Comparison of ENCODE assay signal across 25 cellular contexts in genomic region chr7:39295791-39296190, GRCh38.
"Had no signal": no experiment of that assay in that cellular context is flagged by ENCODE, and none has a peak within 500 bp of the region (broad histone marks: within the 10 kb centered on the region; RNA-seq: fewer than 3 reads in every experiment).

No MANE protein-coding gene starts in this region.

- FAIRE-seq: urothelium cell line had no signal

- H3K27ac ChIP-seq: stomach, suprapubic skin, testis, thoracic aorta, thyroid gland, tibial artery, tibial nerve, transverse colon, upper lobe of left lung, upper lobe of right lung, uterus, vagina had no signal

- H3K4me3 ChIP-seq: stomach, suprapubic skin, testis, thoracic aorta, thyroid gland, tibial artery, tibial nerve, transverse colon, upper lobe of left lung, upper lobe of right lung, uterus, vagina had no signal

- DNase-seq: stimulated activated CD4-positive, alpha-beta T cell treated with anti-CD3 and anti-CD28 coated beads, Interleukin-2, amount 100 ng/mL, for 48 hours; stimulated activated CD4-positive, alpha-beta T cell treated with anti-CD3 and anti-CD28 coated beads, Interleukin-4, amount 100 ng/mL, for 1 hour; stimulated activated CD4-positive, alpha-beta T cell treated with anti-CD3 and anti-CD28 coated beads, Interleukin-4, amount 100 ng/mL, for 24 hours; stimulated activated CD4-positive, alpha-beta T cell treated with anti-CD3 and anti-CD28 coated beads, Interleukin-4, amount 100 ng/mL, for 4 hours; stimulated activated CD8-positive, alpha-beta memory T cell treated with anti-CD3 and anti-CD28 coated beads, Interleukin-4, amount 100 ng/mL, for 48 hours; stimulated activated naive B cell treated with anti-CD40 and anti-IgM and Interleukin-4, amounts not matched to agents 10 μg/mL and 1 μg/mL and 100 μg/mL, for 72 hours; stimulated activated naive CD4-positive, alpha-beta T cell; stimulated activated naive CD4-positive, alpha-beta T cell treated with Interleukin-2 at 50 U/mL for 16 hours; stimulated activated naive CD8-positive, alpha-beta T cell treated with anti-CD3 and anti-CD28 coated beads, Interleukin-15, amount 100 ng/mL, for 72 hours; stimulated activated naive CD8-positive, alpha-beta T cell treated with anti-CD3 and anti-CD28 coated beads, Interleukin-15, Interleukin-2, amounts not matched to agents 100 U/mL and 50 U/mL, for 24 hours; stomach; substantia nigra; testis; thyroid gland; tibial artery; transverse colon; trophoblast cell; upper lobe of left lung; upper lobe of right lung; uterus had no signal

- H3K27me3 ChIP-seq: stomach, suprapubic skin, testis, thyroid gland, tibial artery, tibial nerve, transverse colon, upper lobe of left lung, upper lobe of right lung, uterus, vagina had no signal

- H3K36me3 ChIP-seq: stomach, suprapubic skin, thoracic aorta, thyroid gland, tibial artery, tibial nerve, transverse colon, upper lobe of left lung, upper lobe of right lung, uterus, vagina had no signal

- H3K9me3 ChIP-seq: stomach, suprapubic skin, testis, thoracic aorta, thyroid gland, tibial artery, tibial nerve, transverse colon, upper lobe of right lung, uterus, vagina had no signal

- H3K4me1 ChIP-seq: suprapubic skin, testis, tibial nerve, transverse colon, upper lobe of left lung, upper lobe of right lung, uterus, vagina had no signal
